1 cellular context compared by ENCODE assay signal in the genomic region with DNA sequence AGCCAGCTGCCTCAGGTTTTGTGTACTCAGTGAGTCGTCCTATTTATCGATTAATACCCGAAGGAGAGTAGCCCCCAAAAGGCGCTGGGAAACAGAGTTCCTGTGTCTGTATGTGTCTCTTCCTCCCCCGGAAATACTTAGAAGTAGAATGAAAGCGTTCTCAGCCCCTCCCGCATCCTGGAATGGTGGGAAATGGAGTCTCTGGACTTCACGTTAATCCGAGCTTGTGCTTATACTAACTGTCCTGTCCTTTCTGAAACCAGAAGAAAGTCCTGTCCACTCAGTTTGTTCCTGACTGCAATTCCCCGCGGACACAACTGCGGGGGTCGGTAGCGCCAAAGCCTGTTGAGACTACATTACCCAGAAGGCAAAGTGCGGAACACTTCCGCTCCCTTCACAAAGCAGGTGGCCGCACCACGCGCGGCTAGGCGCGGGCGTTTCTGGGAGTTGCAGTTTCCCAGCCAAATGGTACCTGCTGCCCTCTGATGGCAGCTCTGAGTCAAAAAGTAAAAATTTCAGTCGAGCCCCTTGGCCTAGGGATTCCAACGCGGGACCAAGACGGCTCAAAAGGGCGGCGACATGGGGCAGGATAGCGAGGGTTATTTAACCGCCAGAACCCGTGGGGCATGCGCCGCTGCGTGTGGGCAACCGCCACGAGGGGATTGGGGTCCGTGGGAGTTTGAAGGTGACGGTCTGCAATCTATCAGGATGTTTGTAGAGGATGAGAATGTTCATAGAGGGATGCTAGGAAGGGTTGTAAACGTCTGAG.
TF ChIP-seq lines count a peak whose summit lies in the region.

No MANE protein-coding gene starts in this region.

TF ChIP-seq in K562, 482 proteins besides CTCF, POLR2A, EP300 and RAD21 (continued from another document):
- TF ChIP-seq, protein P1, sequence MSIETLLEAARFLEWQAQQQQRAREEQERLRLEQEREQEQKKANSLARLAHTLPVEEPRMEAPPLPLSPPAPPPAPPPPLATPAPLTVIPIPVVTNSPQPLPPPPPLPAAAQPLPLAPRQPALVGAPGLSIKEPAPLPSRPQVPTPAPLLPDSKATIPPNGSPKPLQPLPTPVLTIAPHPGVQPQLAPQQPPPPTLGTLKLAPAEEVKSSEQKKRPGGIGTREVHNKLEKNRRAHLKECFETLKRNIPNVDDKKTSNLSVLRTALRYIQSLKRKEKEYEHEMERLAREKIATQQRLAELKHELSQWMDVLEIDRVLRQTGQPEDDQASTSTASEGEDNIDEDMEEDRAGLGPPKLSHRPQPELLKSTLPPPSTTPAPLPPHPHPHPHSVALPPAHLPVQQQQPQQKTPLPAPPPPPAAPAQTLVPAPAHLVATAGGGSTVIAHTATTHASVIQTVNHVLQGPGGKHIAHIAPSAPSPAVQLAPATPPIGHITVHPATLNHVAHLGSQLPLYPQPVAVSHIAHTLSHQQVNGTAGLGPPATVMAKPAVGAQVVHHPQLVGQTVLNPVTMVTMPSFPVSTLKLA (conservative IDR thresholded peaks at IDR 0.05): peak; percentile 97
- peak; percentile 86; the same call in 1 of the 2 replicates for TF ChIP-seq ZNF76 (CRISPR knock-in tag; IDR thresholded peaks at IDR 0.05; ENCODE audit: borderline replicate concordance)
- no peak for TF ChIP-seq CBX8 (IDR thresholded peaks at IDR 0.05; ENCODE audit: borderline replicate concordance, extremely low read depth, low read depth, low read length, poor library complexity, severe bottlenecking)
- TF ChIP-seq GATAD2B (IDR thresholded peaks at IDR 0.05; ENCODE audit: borderline replicate concordance): no peak
- 0 out of 4 replicates have a peak, but pooled peaks have one; percentile 29 to 32 for TF ChIP-seq TBL1XR1 (IDR thresholded peaks at IDR 0.05; ENCODE audit: low read length in 2 of 2)
- TF ChIP-seq, protein P2, sequence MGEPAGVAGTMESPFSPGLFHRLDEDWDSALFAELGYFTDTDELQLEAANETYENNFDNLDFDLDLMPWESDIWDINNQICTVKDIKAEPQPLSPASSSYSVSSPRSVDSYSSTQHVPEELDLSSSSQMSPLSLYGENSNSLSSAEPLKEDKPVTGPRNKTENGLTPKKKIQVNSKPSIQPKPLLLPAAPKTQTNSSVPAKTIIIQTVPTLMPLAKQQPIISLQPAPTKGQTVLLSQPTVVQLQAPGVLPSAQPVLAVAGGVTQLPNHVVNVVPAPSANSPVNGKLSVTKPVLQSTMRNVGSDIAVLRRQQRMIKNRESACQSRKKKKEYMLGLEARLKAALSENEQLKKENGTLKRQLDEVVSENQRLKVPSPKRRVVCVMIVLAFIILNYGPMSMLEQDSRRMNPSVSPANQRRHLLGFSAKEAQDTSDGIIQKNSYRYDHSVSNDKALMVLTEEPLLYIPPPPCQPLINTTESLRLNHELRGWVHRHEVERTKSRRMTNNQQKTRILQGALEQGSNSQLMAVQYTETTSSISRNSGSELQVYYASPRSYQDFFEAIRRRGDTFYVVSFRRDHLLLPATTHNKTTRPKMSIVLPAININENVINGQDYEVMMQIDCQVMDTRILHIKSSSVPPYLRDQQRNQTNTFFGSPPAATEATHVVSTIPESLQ (CRISPR knock-in tag; IDR thresholded peaks at IDR 0.05): no peak
- TF ChIP-seq LARP7 (IDR thresholded peaks at IDR 0.05): no peak
- TF ChIP-seq SPI1 (IDR thresholded peaks at IDR 0.05; ENCODE audit: borderline replicate concordance, low read depth, low read length): peak; percentile 93
- TF ChIP-seq ZNF354B (CRISPR knock-in tag; IDR thresholded peaks at IDR 0.05): 0 out of 2 replicates have a peak, but pooled peaks have one; percentile 39
- TF ChIP-seq CHD1 (IDR thresholded peaks at IDR 0.05; ENCODE audit: low read length): no peak
- TF ChIP-seq ETS2 (tag; IDR thresholded peaks at IDR 0.05; ENCODE audit: borderline replicate concordance, poor library complexity, severe bottlenecking): no peak
- TF ChIP-seq, protein P3, sequence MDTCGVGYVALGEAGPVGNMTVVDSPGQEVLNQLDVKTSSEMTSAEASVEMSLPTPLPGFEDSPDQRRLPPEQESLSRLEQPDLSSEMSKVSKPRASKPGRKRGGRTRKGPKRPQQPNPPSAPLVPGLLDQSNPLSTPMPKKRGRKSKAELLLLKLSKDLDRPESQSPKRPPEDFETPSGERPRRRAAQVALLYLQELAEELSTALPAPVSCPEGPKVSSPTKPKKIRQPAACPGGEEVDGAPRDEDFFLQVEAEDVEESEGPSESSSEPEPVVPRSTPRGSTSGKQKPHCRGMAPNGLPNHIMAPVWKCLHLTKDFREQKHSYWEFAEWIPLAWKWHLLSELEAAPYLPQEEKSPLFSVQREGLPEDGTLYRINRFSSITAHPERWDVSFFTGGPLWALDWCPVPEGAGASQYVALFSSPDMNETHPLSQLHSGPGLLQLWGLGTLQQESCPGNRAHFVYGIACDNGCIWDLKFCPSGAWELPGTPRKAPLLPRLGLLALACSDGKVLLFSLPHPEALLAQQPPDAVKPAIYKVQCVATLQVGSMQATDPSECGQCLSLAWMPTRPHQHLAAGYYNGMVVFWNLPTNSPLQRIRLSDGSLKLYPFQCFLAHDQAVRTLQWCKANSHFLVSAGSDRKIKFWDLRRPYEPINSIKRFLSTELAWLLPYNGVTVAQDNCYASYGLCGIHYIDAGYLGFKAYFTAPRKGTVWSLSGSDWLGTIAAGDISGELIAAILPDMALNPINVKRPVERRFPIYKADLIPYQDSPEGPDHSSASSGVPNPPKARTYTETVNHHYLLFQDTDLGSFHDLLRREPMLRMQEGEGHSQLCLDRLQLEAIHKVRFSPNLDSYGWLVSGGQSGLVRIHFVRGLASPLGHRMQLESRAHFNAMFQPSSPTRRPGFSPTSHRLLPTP (IDR thresholded peaks at IDR 0.05; ENCODE audit: borderline replicate concordance, extremely low read depth, insufficient read length): no peak
- peak; percentile 53 for TF ChIP-seq HNRNPLL (IDR thresholded peaks at IDR 0.05; ENCODE audit: low read depth, low read length, poor library complexity, severe bottlenecking)
- no peak for TF ChIP-seq ZNF24 (IDR thresholded peaks at IDR 0.05)
- peak; percentile 60 for TF ChIP-seq DIDO1 (tag; IDR thresholded peaks at IDR 0.05; ENCODE audit: low read depth)
- TF ChIP-seq RHOXF2B (CRISPR knock-in tag; conservative IDR thresholded peaks at IDR 0.05): no peak
- TF ChIP-seq ZNF197 (CRISPR knock-in tag; IDR thresholded peaks at IDR 0.05; ENCODE audit: low read depth): peak; percentile 84
- TF ChIP-seq ZNF311 (CRISPR knock-in tag; IDR thresholded peaks at IDR 0.05): peak; percentile 70; the same call in 1 of the 2 replicates
- no peak for TF ChIP-seq BRD9 (IDR thresholded peaks at IDR 0.05; ENCODE audit: low read depth, partially characterized antibody)
- no peak for TF ChIP-seq CBX5 (IDR thresholded peaks at IDR 0.05; ENCODE audit: borderline replicate concordance, low read depth)
- peak; percentile 96 for TF ChIP-seq ZNF644 (tag; IDR thresholded peaks at IDR 0.05; ENCODE audit: low read depth)
- 0 out of 2 replicates have a peak, but pooled peaks have one; percentile 71 for TF ChIP-seq SMAD3 (CRISPR knock-in tag; conservative IDR thresholded peaks at IDR 0.05)
- peak; percentile 96 for TF ChIP-seq GABPA (tag; conservative IDR thresholded peaks at IDR 0.05; ENCODE audit: low read depth)
- no peak for TF ChIP-seq HLTF (IDR thresholded peaks at IDR 0.05)
- peak; percentile 47; the same call in 1 of the 2 replicates for TF ChIP-seq SMC3 (conservative IDR thresholded peaks at IDR 0.05; ENCODE audit: insufficient read depth, low read depth, low read length)
- TF ChIP-seq SREBF1 (IDR thresholded peaks at IDR 0.05; ENCODE audit: borderline replicate concordance, low read depth, low read length): peak; percentile 69; the same call in 1 of the 2 replicates
- TF ChIP-seq, protein P4, sequence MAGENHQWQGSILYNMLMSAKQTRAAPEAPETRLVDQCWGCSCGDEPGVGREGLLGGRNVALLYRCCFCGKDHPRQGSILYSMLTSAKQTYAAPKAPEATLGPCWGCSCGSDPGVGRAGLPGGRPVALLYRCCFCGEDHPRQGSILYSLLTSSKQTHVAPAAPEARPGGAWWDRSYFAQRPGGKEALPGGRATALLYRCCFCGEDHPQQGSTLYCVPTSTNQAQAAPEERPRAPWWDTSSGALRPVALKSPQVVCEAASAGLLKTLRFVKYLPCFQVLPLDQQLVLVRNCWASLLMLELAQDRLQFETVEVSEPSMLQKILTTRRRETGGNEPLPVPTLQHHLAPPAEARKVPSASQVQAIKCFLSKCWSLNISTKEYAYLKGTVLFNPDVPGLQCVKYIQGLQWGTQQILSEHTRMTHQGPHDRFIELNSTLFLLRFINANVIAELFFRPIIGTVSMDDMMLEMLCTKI (IDR thresholded peaks at IDR 0.05; ENCODE audit: partially characterized antibody): no peak
- TF ChIP-seq NCOA4 (IDR thresholded peaks at IDR 0.05; ENCODE audit: partially characterized antibody): no peak
- TF ChIP-seq FUS (optimal IDR thresholded peaks at IDR 0.05; ENCODE audit: low read depth, low read length): no peak
- TF ChIP-seq, protein P5, sequence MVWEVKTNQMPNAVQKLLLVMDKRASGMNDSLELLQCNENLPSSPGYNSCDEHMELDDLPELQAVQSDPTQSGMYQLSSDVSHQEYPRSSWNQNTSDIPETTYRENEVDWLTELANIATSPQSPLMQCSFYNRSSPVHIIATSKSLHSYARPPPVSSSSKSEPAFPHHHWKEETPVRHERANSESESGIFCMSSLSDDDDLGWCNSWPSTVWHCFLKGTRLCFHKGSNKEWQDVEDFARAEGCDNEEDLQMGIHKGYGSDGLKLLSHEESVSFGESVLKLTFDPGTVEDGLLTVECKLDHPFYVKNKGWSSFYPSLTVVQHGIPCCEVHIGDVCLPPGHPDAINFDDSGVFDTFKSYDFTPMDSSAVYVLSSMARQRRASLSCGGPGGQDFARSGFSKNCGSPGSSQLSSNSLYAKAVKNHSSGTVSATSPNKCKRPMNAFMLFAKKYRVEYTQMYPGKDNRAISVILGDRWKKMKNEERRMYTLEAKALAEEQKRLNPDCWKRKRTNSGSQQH (CRISPR knock-in tag; IDR thresholded peaks at IDR 0.05): 0 out of 2 replicates have a peak, but pooled peaks have one; percentile 72
- TF ChIP-seq ZNF764 (CRISPR knock-in tag; IDR thresholded peaks at IDR 0.05; ENCODE audit: low read depth): no peak
- TF ChIP-seq, protein P6, sequence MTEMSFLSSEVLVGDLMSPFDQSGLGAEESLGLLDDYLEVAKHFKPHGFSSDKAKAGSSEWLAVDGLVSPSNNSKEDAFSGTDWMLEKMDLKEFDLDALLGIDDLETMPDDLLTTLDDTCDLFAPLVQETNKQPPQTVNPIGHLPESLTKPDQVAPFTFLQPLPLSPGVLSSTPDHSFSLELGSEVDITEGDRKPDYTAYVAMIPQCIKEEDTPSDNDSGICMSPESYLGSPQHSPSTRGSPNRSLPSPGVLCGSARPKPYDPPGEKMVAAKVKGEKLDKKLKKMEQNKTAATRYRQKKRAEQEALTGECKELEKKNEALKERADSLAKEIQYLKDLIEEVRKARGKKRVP (CRISPR knock-in tag; IDR thresholded peaks at IDR 0.05): 0 out of 2 replicates have a peak, but pooled peaks have one; percentile 52
- TF ChIP-seq ZFP1 (CRISPR knock-in tag; IDR thresholded peaks at IDR 0.05): 0 out of 2 replicates have a peak, but pooled peaks have one; percentile 26
- 0 out of 2 replicates have a peak, but pooled peaks have one; percentile 44 for TF ChIP-seq ZNF445 (CRISPR knock-in tag; IDR thresholded peaks at IDR 0.05; ENCODE audit: low read depth)
- no peak for TF ChIP-seq NEUROD1 (IDR thresholded peaks at IDR 0.05; ENCODE audit: borderline replicate concordance, low read depth, low read length, partially characterized antibody)
- TF ChIP-seq, protein P7, sequence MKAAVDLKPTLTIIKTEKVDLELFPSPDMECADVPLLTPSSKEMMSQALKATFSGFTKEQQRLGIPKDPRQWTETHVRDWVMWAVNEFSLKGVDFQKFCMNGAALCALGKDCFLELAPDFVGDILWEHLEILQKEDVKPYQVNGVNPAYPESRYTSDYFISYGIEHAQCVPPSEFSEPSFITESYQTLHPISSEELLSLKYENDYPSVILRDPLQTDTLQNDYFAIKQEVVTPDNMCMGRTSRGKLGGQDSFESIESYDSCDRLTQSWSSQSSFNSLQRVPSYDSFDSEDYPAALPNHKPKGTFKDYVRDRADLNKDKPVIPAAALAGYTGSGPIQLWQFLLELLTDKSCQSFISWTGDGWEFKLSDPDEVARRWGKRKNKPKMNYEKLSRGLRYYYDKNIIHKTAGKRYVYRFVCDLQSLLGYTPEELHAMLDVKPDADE (conservative IDR thresholded peaks at IDR 0.05; ENCODE audit: control insufficient read depth, low read depth, low read length): peak; percentile 99
- peak in 1 of 2 experiments; percentile 43; a peak in 1 of 4 replicates for TF ChIP-seq RCOR1 (IDR thresholded peaks at IDR 0.05; ENCODE audit: borderline replicate concordance in 1 of 2, low read depth in 2 of 2, low read length in 2 of 2)
- peak; percentile 56; the same call in 1 of the 2 replicates for TF ChIP-seq CTBP1 (IDR thresholded peaks at IDR 0.05; ENCODE audit: borderline replicate concordance)
